ENCODE assay signal across 16 cellular contexts in the genomic region with DNA sequence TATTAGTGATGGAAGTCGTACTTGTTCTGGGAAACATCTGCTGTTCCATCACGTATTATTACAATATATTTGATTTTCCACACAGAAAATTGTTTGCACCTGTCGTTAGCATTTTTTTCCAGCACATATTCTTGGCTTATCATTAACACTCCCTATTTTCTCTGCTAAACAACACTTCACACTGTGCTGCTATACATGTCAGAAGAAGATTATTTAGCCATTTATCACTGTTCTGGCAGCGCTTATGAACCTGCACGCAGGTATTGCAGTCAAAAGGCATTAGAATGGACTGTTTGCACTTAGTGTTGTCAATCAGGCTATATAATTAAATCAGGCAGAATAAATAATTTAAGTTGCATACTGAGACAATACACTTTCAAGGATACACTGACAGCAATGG.
DNase-seq lines count a peak whose midpoint lies in the region; ATAC-seq and TF ChIP-seq lines count a peak whose summit lies in the region.
"Had no signal": no experiment of that assay in that cellular context is flagged by ENCODE, and none has a peak within 500 bp of the region (broad histone marks: within the 10 kb centered on the region; RNA-seq: fewer than 3 reads in every experiment).

No MANE protein-coding gene starts in this region.

- no peaks in the 10 kb centered on the region for H3K36me3 Mint-ChIP-seq in activated naive CD4-positive, alpha-beta T cell treated with anti-CD3 and anti-CD28 coated beads, Interleukin-2, amount 50 U/mL, for 72 hours

- no peak overlapping the region for H3K4me3 ChIP-seq in psoas muscle
- no peak overlapping the region for H3K4me3 ChIP-seq in osteoblast (ENCODE audit: insufficient read depth, low read length)

- no peaks in the 10 kb centered on the region for H3K36me3 ChIP-seq in psoas muscle (ENCODE audit: insufficient read depth in 1 of 2, low read depth in 1 of 2)
- H3K36me3 ChIP-seq in osteoblast (ENCODE audit: insufficient read depth, low read length): no peaks in the 10 kb centered on the region

- H3K4me1 ChIP-seq in psoas muscle (no peaks in the 10 kb centered on the region), osteoblast (ENCODE audit: insufficient read depth, low read length) (no peaks in the 10 kb centered on the region)
- H3K4me1 ChIP-seq: Caco-2 had no signal

- TF ChIP-seq CTCF in psoas muscle (IDR thresholded peaks at IDR 0.05) (no peak), osteoblast (IDR thresholded peaks at IDR 0.05; ENCODE audit: extremely low read depth, low read depth, low read length) (no peak)

- peak; percentile 85 for DNase-seq in COR-L47 (lab: John Stamatoyannopoulos, UW)
- peak; percentile 64 for DNase-seq in NCI-H1105 (lab: John Stamatoyannopoulos, UW)
- peak; percentile 91 to 100 for DNase-seq in NCI-H2081 (lab: John Stamatoyannopoulos, UW)
- peak; percentile 14 to 49 for DNase-seq in SHP77 (lab: John Stamatoyannopoulos, UW)
- no peak for DNase-seq in psoas muscle
- no peak for DNase-seq in activated naive CD4-positive, alpha-beta T cell treated with anti-CD3 and anti-CD28 coated beads, Interleukin-2, amount 50 U/mL, for 72 hours (ENCODE audit: low spot score in 2 of 2)
- DNase-seq in osteoblast (ENCODE audit: insufficient read length, low spot score, missing footprints): no peak
- DNase-seq: Caco-2, DMS79, HFFc6, KG1, NCI-H510A treated with DMSO at 0.1 percent for 48 hours, OCI-M1, T-helper 17 cell had no signal

- intact Hi-C loops in psoas muscle (cut with DNase I): no loop called here

- H2AFZ ChIP-seq in osteoblast (ENCODE audit: low read length): no peak overlapping the region

- ATAC-seq in GM21381 (IDR thresholded peaks at IDR 0.05; ENCODE audit: unreplicated experiment) (no peak), psoas muscle (no peak)
- ATAC-seq in activated naive CD4-positive, alpha-beta T cell treated with anti-CD3 and anti-CD28 coated beads, Interleukin-2, amount 50 U/mL, for 72 hours: no peak
- ATAC-seq: T-helper 17 cell had no signal

- H3K27ac Mint-ChIP-seq in activated naive CD4-positive, alpha-beta T cell treated with anti-CD3 and anti-CD28 coated beads, Interleukin-2, amount 50 U/mL, for 72 hours: no peak overlapping the region
- H3K27ac Mint-ChIP-seq: HFFc6, T-helper 17 cell had no signal

- no peaks in the 10 kb centered on the region for H3K9me3 Mint-ChIP-seq in activated naive CD4-positive, alpha-beta T cell treated with anti-CD3 and anti-CD28 coated beads, Interleukin-2, amount 50 U/mL, for 72 hours
- H3K9me3 Mint-ChIP-seq: HFFc6 had no signal

- WGBS in psoas muscle, 3 donors: 47 to 66% (median 51%) methylated on average over 5 of the region's 5 CpGs

- H3K27me3 ChIP-seq in psoas muscle (ENCODE audit: insufficient read depth in 3 of 3, low read length in 2 of 3): peaks cover 0 to 6% (median 0%) of the 10 kb centered on the region in 3 donors
- no peaks in the 10 kb centered on the region for H3K27me3 ChIP-seq in osteoblast (ENCODE audit: insufficient read depth, low read length)

- H3K79me2 ChIP-seq in osteoblast (ENCODE audit: insufficient read depth, low read length): no peaks in the 10 kb centered on the region

- no peak overlapping the region for H3K27ac ChIP-seq in psoas muscle
- H3K27ac ChIP-seq in osteoblast (ENCODE audit: low read depth, low read length): no peak overlapping the region
- H3K27ac ChIP-seq: C4-2B had no signal

- H3K4me2 ChIP-seq in osteoblast (ENCODE audit: insufficient read depth, low read length): no peak overlapping the region

- H4K20me1 ChIP-seq in osteoblast (ENCODE audit: insufficient read depth, low read length): no peaks in the 10 kb centered on the region

- H3K9me3 ChIP-seq in psoas muscle (no peaks in the 10 kb centered on the region), osteoblast (ENCODE audit: low read depth, low read length) (no peaks in the 10 kb centered on the region)
- H3K9me3 ChIP-seq: Caco-2 had no signal

Comparison
In these comparisons a context has a peak if more than half of its experiments do, and no peak if none do; other contexts are left out.
1. DNase-seq: peak in COR-L47 (single experiment), NCI-H1105 (single experiment), NCI-H2081 (2 of 2) and SHP77 (2 of 2); none in psoas muscle (0 of 2), activated naive CD4-positive, alpha-beta T cell treated with anti-CD3 and anti-CD28 coated beads, Interleukin-2, amount 50 U/mL, for 72 hours (0 of 2) and osteoblast (single experiment).